ENCODE assay signal across 19 cellular contexts in the genomic region with DNA sequence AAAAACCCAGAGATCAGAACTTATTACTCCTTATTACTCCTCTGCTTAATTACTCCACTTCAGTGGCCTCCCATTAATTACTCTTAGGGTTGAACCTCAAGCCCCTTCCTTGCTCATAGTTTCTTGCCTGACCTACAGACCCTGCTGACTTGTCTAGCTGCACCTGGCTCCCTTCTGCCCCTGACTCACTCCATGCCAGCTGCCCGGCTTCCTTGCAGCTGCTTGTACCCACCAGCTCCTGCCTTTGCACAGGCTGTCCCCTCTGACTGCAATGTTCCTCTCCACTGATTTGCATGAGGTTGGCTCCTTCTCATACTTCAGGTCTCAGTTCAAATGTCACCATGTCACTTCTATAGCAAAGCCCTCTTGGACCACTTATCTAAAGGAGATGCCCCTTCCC.
"Had no signal": no experiment of that assay in that cellular context is flagged by ENCODE, and none has a peak within 500 bp of the region (broad histone marks: within the 10 kb centered on the region; RNA-seq: fewer than 3 reads in every experiment).

No MANE protein-coding gene starts in this region.

- DNase-seq: activated CD4-positive, alpha-beta memory T cell treated with anti-CD3 and anti-CD28 coated beads, Interleukin-2, amount 10 ng/mL, durations not matched to agents 7 days and 5 days; activated CD4-positive, alpha-beta T cell treated with anti-CD3 and anti-CD28 coated beads for 48 hours; activated effector memory CD4-positive, alpha-beta T cell treated with Interleukin-2 at 50 U/mL for 16 hours; activated naive CD4-positive, alpha-beta T cell treated with anti-CD3 and anti-CD28 coated beads for 36 hours; activated naive CD8-positive, alpha-beta T cell treated with anti-CD3 and anti-CD28 coated beads, Interleukin-2, amount 50 U/mL, for 24 hours; activated T-cell treated with anti-CD3 and anti-CD28 coated beads, Interleukin-2, amount 50 U/mL, for 72 hours; cortex of kidney; esophagus squamous epithelium; gastrocnemius medialis; hippocampal formation; midbrain; nephron progenitor cell; occipital lobe; sigmoid colon; stimulated activated CD4-positive, alpha-beta T cell treated with anti-CD3 and anti-CD28 coated beads, Interleukin-4, amount 100 ng/mL, for 1 hour; stimulated activated naive CD4-positive, alpha-beta T cell treated with Interleukin-2 at 50 U/mL for 16 hours had no signal

- H3K4me3 Mint-ChIP-seq: activated CD4-positive, alpha-beta memory T cell treated with anti-CD3 and anti-CD28 coated beads, Interleukin-2, amount 10 ng/mL, durations not matched to agents 7 days and 5 days; activated naive CD4-positive, alpha-beta T cell treated with anti-CD3 and anti-CD28 coated beads for 36 hours; activated naive CD8-positive, alpha-beta T cell treated with anti-CD3 and anti-CD28 coated beads, Interleukin-2, amount 50 U/mL, for 24 hours; activated T-cell treated with anti-CD3 and anti-CD28 coated beads, Interleukin-2, amount 50 U/mL, for 72 hours; endodermal cell; nephron progenitor cell had no signal

- H3K9me3 Mint-ChIP-seq: activated CD4-positive, alpha-beta memory T cell treated with anti-CD3 and anti-CD28 coated beads, Interleukin-2, amount 10 ng/mL, durations not matched to agents 7 days and 5 days; activated naive CD4-positive, alpha-beta T cell treated with anti-CD3 and anti-CD28 coated beads for 36 hours; activated naive CD8-positive, alpha-beta T cell treated with anti-CD3 and anti-CD28 coated beads, Interleukin-2, amount 50 U/mL, for 24 hours; activated T-cell treated with anti-CD3 and anti-CD28 coated beads, Interleukin-2, amount 50 U/mL, for 72 hours; endodermal cell; nephron progenitor cell had no signal

- ATAC-seq: activated naive CD8-positive, alpha-beta T cell treated with anti-CD3 and anti-CD28 coated beads, Interleukin-2, amount 50 U/mL, for 24 hours; activated T-cell treated with anti-CD3 and anti-CD28 coated beads, Interleukin-2, amount 50 U/mL, for 72 hours; gastrocnemius medialis had no signal

- H3K36me3 ChIP-seq: esophagus squamous epithelium, gastrocnemius medialis, sigmoid colon, thoracic aorta, upper lobe of left lung had no signal

- H3K4me3 ChIP-seq: esophagus squamous epithelium, gastrocnemius medialis, sigmoid colon, thoracic aorta, upper lobe of left lung had no signal

- H3K27ac ChIP-seq: esophagus squamous epithelium, gastrocnemius medialis, sigmoid colon, thoracic aorta, upper lobe of left lung had no signal

- H3K27ac Mint-ChIP-seq: activated CD4-positive, alpha-beta memory T cell treated with anti-CD3 and anti-CD28 coated beads, Interleukin-2, amount 10 ng/mL, durations not matched to agents 7 days and 5 days; activated naive CD4-positive, alpha-beta T cell treated with anti-CD3 and anti-CD28 coated beads for 36 hours; activated naive CD8-positive, alpha-beta T cell treated with anti-CD3 and anti-CD28 coated beads, Interleukin-2, amount 50 U/mL, for 24 hours; activated T-cell treated with anti-CD3 and anti-CD28 coated beads, Interleukin-2, amount 50 U/mL, for 72 hours; endodermal cell; nephron progenitor cell had no signal

- H3K27me3 ChIP-seq: gastrocnemius medialis had no signal

- H3K9me3 ChIP-seq: esophagus squamous epithelium, gastrocnemius medialis, sigmoid colon, thoracic aorta, upper lobe of left lung had no signal
